ENCODE assay signal across 8 cellular contexts in genomic region chr1:187051618-187052232, GRCh38.
DNase-seq lines count a peak whose midpoint lies in the region; ATAC-seq, FAIRE-seq and TF ChIP-seq lines count a peak whose summit lies in the region.

No MANE protein-coding gene starts in this region.

- H3K4me3 ChIP-seq in effector memory CD4-positive, alpha-beta T cell (ENCODE audit: insufficient read depth, low read depth, low read length, poor library complexity, severe bottlenecking), result no peak overlapping the region

- H3K27me3 Mint-ChIP-seq in activated CD8-positive, alpha-beta T cell treated with anti-CD3 and anti-CD28 coated beads, Interleukin-2, amount 10 ng/mL, durations not matched to agents 7 days and 5 days (ENCODE audit: low read depth), result no peaks in the 10 kb centered on the region
- no peaks in the 10 kb centered on the region for H3K27me3 Mint-ChIP-seq in stimulated activated memory B cell treated with anti-CD40 and anti-IgM and Interleukin-4, amounts not matched to agents 10 μg/mL and 1 μg/mL and 100 μg/mL, for 72 hours

- DNase-seq in D721Med (ENCODE audit: insufficient read length, low spot score) (no peak), NCI-H146 treated with DMSO at 0.1 percent for 48 hours (lab: John Stamatoyannopoulos, UW; ENCODE audit: unreplicated experiment) (peak; percentile 85), iris pigment epithelial cell (ENCODE audit: low read depth) (peak; percentile 57)
- DNase-seq in activated CD8-positive, alpha-beta T cell treated with anti-CD3 and anti-CD28 coated beads, Interleukin-2, amount 10 ng/mL, durations not matched to agents 7 days and 5 days, result peak; percentile 33
- DNase-seq in effector memory CD4-positive, alpha-beta T cell, result no peak

- H3K27me3 ChIP-seq in effector memory CD4-positive, alpha-beta T cell (replicated peaks; ENCODE audit: control insufficient read depth, insufficient read depth, low read length, poor library complexity, severe bottlenecking), result no peaks in the 10 kb centered on the region

- no peaks in the 10 kb centered on the region for H3K4me1 Mint-ChIP-seq in activated CD8-positive, alpha-beta T cell treated with anti-CD3 and anti-CD28 coated beads, Interleukin-2, amount 10 ng/mL, durations not matched to agents 7 days and 5 days (ENCODE audit: low read depth)
- H3K4me1 Mint-ChIP-seq in stimulated activated memory B cell treated with anti-CD40 and anti-IgM and Interleukin-4, amounts not matched to agents 10 μg/mL and 1 μg/mL and 100 μg/mL, for 72 hours, result no peaks in the 10 kb centered on the region

- no peaks in the 10 kb centered on the region for H3K9me3 ChIP-seq in effector memory CD4-positive, alpha-beta T cell (ENCODE audit: control insufficient read depth, low read length)

- no peaks in the 10 kb centered on the region for H3K36me3 Mint-ChIP-seq in activated CD8-positive, alpha-beta T cell treated with anti-CD3 and anti-CD28 coated beads, Interleukin-2, amount 10 ng/mL, durations not matched to agents 7 days and 5 days (ENCODE audit: low read depth)
- H3K36me3 Mint-ChIP-seq in stimulated activated memory B cell treated with anti-CD40 and anti-IgM and Interleukin-4, amounts not matched to agents 10 μg/mL and 1 μg/mL and 100 μg/mL, for 72 hours, result no peaks in the 10 kb centered on the region

- H3K9me3 Mint-ChIP-seq in activated CD8-positive, alpha-beta T cell treated with anti-CD3 and anti-CD28 coated beads, Interleukin-2, amount 10 ng/mL, durations not matched to agents 7 days and 5 days (ENCODE audit: insufficient read depth), result no peaks in the 10 kb centered on the region
- no peaks in the 10 kb centered on the region for H3K9me3 Mint-ChIP-seq in stimulated activated memory B cell treated with anti-CD40 and anti-IgM and Interleukin-4, amounts not matched to agents 10 μg/mL and 1 μg/mL and 100 μg/mL, for 72 hours

- H3K4me3 Mint-ChIP-seq in activated CD8-positive, alpha-beta T cell treated with anti-CD3 and anti-CD28 coated beads, Interleukin-2, amount 10 ng/mL, durations not matched to agents 7 days and 5 days, result no peak overlapping the region
- H3K4me3 Mint-ChIP-seq in stimulated activated memory B cell treated with anti-CD40 and anti-IgM and Interleukin-4, amounts not matched to agents 10 μg/mL and 1 μg/mL and 100 μg/mL, for 72 hours, result no peak overlapping the region

- H3K27ac ChIP-seq in effector memory CD4-positive, alpha-beta T cell (ENCODE audit: insufficient read depth, low read length, poor library complexity, severe bottlenecking), result no peak overlapping the region

- peak; percentile 71 for TF ChIP-seq CTCF in D721Med (IDR thresholded peaks at IDR 0.05; ENCODE audit: insufficient read depth, missing control alignments)

- ATAC-seq in GM18868 (IDR thresholded peaks at IDR 0.05; ENCODE audit: unreplicated experiment) (peak; percentile 86), HG02973 (IDR thresholded peaks at IDR 0.05; ENCODE audit: unreplicated experiment) (peak; percentile 83)
- ATAC-seq in activated CD8-positive, alpha-beta T cell treated with anti-CD3 and anti-CD28 coated beads, Interleukin-2, amount 10 ng/mL, durations not matched to agents 7 days and 5 days, result no peak
- ATAC-seq in stimulated activated memory B cell treated with anti-CD40 and anti-IgM and Interleukin-4, amounts not matched to agents 10 μg/mL and 1 μg/mL and 100 μg/mL, for 72 hours, result no peak

- H3K27ac Mint-ChIP-seq in activated CD8-positive, alpha-beta T cell treated with anti-CD3 and anti-CD28 coated beads, Interleukin-2, amount 10 ng/mL, durations not matched to agents 7 days and 5 days, result no peak overlapping the region
- no peak overlapping the region for H3K27ac Mint-ChIP-seq in stimulated activated memory B cell treated with anti-CD40 and anti-IgM and Interleukin-4, amounts not matched to agents 10 μg/mL and 1 μg/mL and 100 μg/mL, for 72 hours

- H3K36me3 ChIP-seq in effector memory CD4-positive, alpha-beta T cell (ENCODE audit: control insufficient read depth, insufficient read depth, low read length), result no peaks in the 10 kb centered on the region

- POLR2A ChIA-PET in activated CD8-positive, alpha-beta T cell treated with anti-CD3 and anti-CD28 coated beads, Interleukin-2, amount 10 ng/mL, durations not matched to agents 7 days and 5 days (lab: Charles Lee), result no interaction called here

- no peaks in the 10 kb centered on the region for H3K4me1 ChIP-seq in effector memory CD4-positive, alpha-beta T cell (ENCODE audit: control insufficient read depth, insufficient read depth, low read length, poor library complexity, severe bottlenecking)

- peak; percentile 91 for FAIRE-seq in D721Med (lab: Jason Lieb, UNC)

- CTCF ChIA-PET in activated CD8-positive, alpha-beta T cell treated with anti-CD3 and anti-CD28 coated beads, Interleukin-2, amount 10 ng/mL, durations not matched to agents 7 days and 5 days (lab: Charles Lee), result interaction anchor here (0.6 kb wide), 1 partner anchor 13 kb away, joined by 3 read pairs; no protein-coding TSS in a partner anchor

Comparison
In these comparisons a context has a peak if more than half of its experiments do, and no peak if none do; other contexts are left out.
1. DNase-seq: peak in NCI-H146 treated with DMSO at 0.1 percent for 48 hours (single experiment), activated CD8-positive, alpha-beta T cell treated with anti-CD3 and anti-CD28 coated beads, Interleukin-2, amount 10 ng/mL, durations not matched to agents 7 days and 5 days (single experiment) and iris pigment epithelial cell (single experiment); none in D721Med (single experiment) and effector memory CD4-positive, alpha-beta T cell (0 of 3).
2. ATAC-seq: peak in GM18868 (single experiment) and HG02973 (single experiment); none in activated CD8-positive, alpha-beta T cell treated with anti-CD3 and anti-CD28 coated beads, Interleukin-2, amount 10 ng/mL, durations not matched to agents 7 days and 5 days (single experiment) and stimulated activated memory B cell treated with anti-CD40 and anti-IgM and Interleukin-4, amounts not matched to agents 10 μg/mL and 1 μg/mL and 100 μg/mL, for 72 hours (single experiment).